Comparison of ENCODE assay signal across 8 cellular contexts in the genomic region with DNA sequence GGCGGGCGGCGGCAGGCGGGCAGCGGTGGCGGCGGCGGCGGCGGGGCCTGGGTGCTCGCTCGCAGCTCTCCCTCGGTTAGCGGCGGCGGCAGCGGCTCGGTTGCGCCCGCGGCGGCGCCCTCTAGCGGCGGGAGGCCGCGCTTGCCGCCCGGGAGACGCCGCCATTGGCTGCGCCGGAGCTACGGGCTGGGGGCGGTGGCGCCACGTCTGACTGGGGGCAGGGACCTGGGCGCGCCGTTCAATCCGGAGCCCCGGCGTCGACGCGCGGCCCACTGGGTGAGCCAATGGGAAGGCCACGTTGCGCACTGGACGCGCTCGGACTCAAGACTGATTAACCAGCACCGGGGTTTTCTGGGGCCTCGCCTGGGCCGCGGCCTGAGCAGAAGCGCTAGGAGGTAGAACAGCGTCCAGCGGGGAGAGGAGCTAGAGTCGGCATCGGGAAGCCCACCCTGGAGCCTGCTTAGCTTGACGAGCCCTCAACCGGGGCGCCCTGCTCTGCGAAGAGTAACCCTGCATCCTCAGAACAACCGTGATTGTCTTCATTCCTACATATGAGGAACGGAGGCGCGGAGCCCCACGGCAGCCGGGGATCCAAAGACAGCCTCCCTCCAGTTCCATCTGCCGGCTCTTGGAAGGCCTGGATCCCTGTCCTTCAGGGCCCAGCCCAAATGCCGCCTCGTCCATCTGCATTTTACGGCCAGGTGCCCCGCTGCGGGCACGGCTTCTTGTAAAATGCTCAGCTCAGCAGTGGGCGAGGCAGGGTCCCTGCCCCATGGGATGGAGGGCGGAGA. TPM values are rescaled to one million over a fixed set of nuclear protein-coding genes. Genes with fewer than 3 reads are reported as not detected.
A peak's percentile ranks its signal among the peaks of the same experiment; 100 is the strongest.
DNase-seq lines count a peak whose midpoint lies in the region; ATAC-seq and TF ChIP-seq lines count a peak whose summit lies in the region.

Gene ZC3H7A, minus strand, starts transcription at position 93 of the 791 bp plus-strand sequence. CDS start 14,904 bp downstream, outside the sequence.

- peak within 1 kb of the TSS; percentile 87 for H2AK5ac ChIP-seq in IMR-90 (ENCODE audit: low read depth, low read length)

- H3K4me2 ChIP-seq in IMR-90 (ENCODE audit: low read depth, low read length) (peak within 1 kb of the TSS; percentile 94), OCI-LY7 (ENCODE audit: low read length) (peak within 1 kb of the TSS; percentile 97)

- peak within 1 kb of the TSS; percentile 98 for H2AK9ac ChIP-seq in IMR-90 (replicated peaks; ENCODE audit: low read depth, low read length, poor library complexity)

- peak within 1 kb of the TSS; percentile 95 for H3K27ac ChIP-seq in IMR-90 (ENCODE audit: insufficient read depth, low read length)
- H3K27ac ChIP-seq in OCI-LY7 (ENCODE audit: low read depth, low read length, poor library complexity, severe bottlenecking): peak within 1 kb of the TSS; percentile 79

- peak within 1 kb of the TSS; percentile 81 for H4K5ac ChIP-seq in IMR-90 (ENCODE audit: low read depth, low read length)

- no peaks in the 10 kb centered on the region for H3K27me3 ChIP-seq in IMR-90 (ENCODE audit: control insufficient read depth, insufficient read depth, low read length)

- TSS peak; percentile 67 for BruUV-seq in IMR-90 (replicated peaks; lab: Mats Ljungman, UMichigan)
- BruUV-seq in OCI-LY7 (replicated peaks; lab: Mats Ljungman, UMichigan): TSS peak; percentile 75

- dilution Hi-C loops in IMR-90 (cut with HindIII; ENCODE audit: low sequenced_read_pairs, unreplicated experiment): no loop called here

- H3K36me3 ChIP-seq in IMR-90 (ENCODE audit: control insufficient read depth, insufficient read depth, low read length) (peaks cover 3% of the 10 kb centered on the region), OCI-LY7 (ENCODE audit: insufficient read depth, low read length) (peaks cover 30% of the 10 kb centered on the region), mucosa of descending colon (ENCODE audit: low read depth) (no peaks in the 10 kb centered on the region)

- H3K9me2 ChIP-seq in OCI-LY7 (ENCODE audit: insufficient read depth, low read length): no peaks in the 10 kb centered on the region

- ATAC-seq in GM21526 (IDR thresholded peaks at IDR 0.05; ENCODE audit: low FRiP score, unreplicated experiment) (peak; percentile 79), IMR-90 (ENCODE audit: low read depth) (peak; percentile 95), mucosa of descending colon (peak; percentile 96)

- peaks cover 27% of the 10 kb centered on the region for H3K4me1 ChIP-seq in IMR-90 (ENCODE audit: control insufficient read depth, insufficient read depth, low read length)
- peaks cover 62% of the 10 kb centered on the region for H3K4me1 ChIP-seq in OCI-LY7 (ENCODE audit: insufficient read depth, low read length, poor library complexity, severe bottlenecking)
- H3K4me1 ChIP-seq in mucosa of descending colon (ENCODE audit: low read depth): peaks cover 37% of the 10 kb centered on the region

- peak within 1 kb of the TSS; percentile 70 for H2BK120ac ChIP-seq in IMR-90 (ENCODE audit: low read depth, low read length)

- peaks cover 68% of the 10 kb centered on the region for H3K79me2 ChIP-seq in OCI-LY7 (ENCODE audit: insufficient read depth, low read depth, low read length)

- no peaks in the 10 kb centered on the region for H3K9me3 ChIP-seq in IMR-90 (ENCODE audit: control insufficient read depth, insufficient read depth, low read length)
- H3K9me3 ChIP-seq in OCI-LY7 (ENCODE audit: low read length): no peaks in the 10 kb centered on the region
- no peaks in the 10 kb centered on the region for H3K9me3 ChIP-seq in mucosa of descending colon

- intact Hi-C loops in IMR-90 (cut with micrococcal nuclease) (no loop called here), OCI-LY7 (cut with micrococcal nuclease; ENCODE audit: unreplicated experiment) (loop anchor here (2.0 kb wide), 3 partner anchors 29 to 109 kb away; partner anchors contain the start of gene TXNDC11), mucosa of descending colon (cut with DNase I, micrococcal nuclease) (loop anchor here in 1 of 2 donors (5.0 kb wide), 1 partner anchor 55 kb away; the partner anchor contains the start of gene TXNDC11)

- peaks cover 25% of the 10 kb centered on the region for H3K9me1 ChIP-seq in IMR-90 (ENCODE audit: insufficient read depth, low read length)

- H4K91ac ChIP-seq in IMR-90 (ENCODE audit: insufficient read depth, low read depth, low read length): peak within 1 kb of the TSS; percentile 89

- H2AFZ ChIP-seq in IMR-90 (replicated peaks; ENCODE audit: low read length, poor library complexity) (peak within 1 kb of the TSS; percentile 90), OCI-LY7 (ENCODE audit: low read length) (peak within 1 kb of the TSS; percentile 25)

- peak within 1 kb of the TSS; percentile 46; the same call in 2 of the 3 replicates for H2BK15ac ChIP-seq in IMR-90 (ENCODE audit: low read depth, low read length)

- CTCF ChIA-PET in IMR-90 (lab: Yijun Ruan, JAX): interaction anchor here (0.6 to 1.6 kb wide), 12 partner anchors 10 to 258 kb away, joined by 3 to 12 read pairs (median 5); no protein-coding TSS in a partner anchor
- CTCF ChIA-PET in OCI-LY7 (lab: Charles Lee; ENCODE audit: unreplicated experiment): interaction anchor here (0.6 to 1.4 kb wide), 8 partner anchors 12 to 1054 kb away, joined by 3 to 7 read pairs (median 3); no protein-coding TSS in a partner anchor

- H3K14ac ChIP-seq in IMR-90 (replicated peaks; ENCODE audit: low read depth, low read length): peak within 1 kb of the TSS; percentile 96

- in situ Hi-C loops in IMR-90 (cut with MboI; ENCODE audit: low sequenced_read_pairs): no loop called here

- H2BK5ac ChIP-seq in IMR-90 (ENCODE audit: low read depth, low read length, poor library complexity, severe bottlenecking): peak within 1 kb of the TSS; percentile 83

- peak within 1 kb of the TSS; percentile 95 for H3K23ac ChIP-seq in IMR-90 (ENCODE audit: low read depth, low read length)

- WGBS in IMR-90 (ENCODE audit: extremely low coverage in 2 of 2, insufficient read length in 1 of 2), 2 experiments: 0% methylated on average over 37 of the region's 80 CpGs; no CpG with 5 or more reads in 1 of the 2 experiments

- peaks cover 20 to 79% of the 10 kb centered on the region in 2 experiments for H3K79me1 ChIP-seq in IMR-90 (ENCODE audit: low read depth in 1 of 2, low read length in 2 of 2)

- H3K9ac ChIP-seq in IMR-90 (ENCODE audit: low read depth, low read length): peak within 1 kb of the TSS; percentile 98

- peak; percentile 96 for TF ChIP-seq POLR2A in IMR-90 (IDR thresholded peaks at IDR 0.05; ENCODE audit: low read depth, low read length)

- H3K4me3 ChIP-seq in IMR-90 (ENCODE audit: insufficient read depth, low read depth, low read length) (peak within 1 kb of the TSS; percentile 73), OCI-LY7 (ENCODE audit: low read depth, low read length, poor library complexity, severe bottlenecking) (peak within 1 kb of the TSS; percentile 92), epithelial cell of esophagus (ENCODE audit: low read length) (peak within 1 kb of the TSS; percentile 94), mucosa of descending colon (peak within 1 kb of the TSS; percentile 80)

- H3K18ac ChIP-seq in IMR-90 (ENCODE audit: low read depth, low read length): peak within 1 kb of the TSS; percentile 71

- H3K4ac ChIP-seq in IMR-90 (ENCODE audit: low read depth, low read length): peak within 1 kb of the TSS; percentile 95

- peak within 1 kb of the TSS; percentile 83 for H3K56ac ChIP-seq in IMR-90 (ENCODE audit: extremely low read depth, insufficient read depth, low read length)

- DNase-seq in DMS114 treated with DMSO at 0.1 percent for 48 hours (lab: John Stamatoyannopoulos, UW; ENCODE audit: unreplicated experiment) (peak; percentile 90), IMR-90 (peak; percentile 97), OCI-LY7 (ENCODE audit: low spot score) (peak; percentile 98), activated T-cell treated with anti-CD3 and anti-CD28 coated beads for 24 hours (ENCODE audit: low read depth) (peak; percentile 90), epithelial cell of esophagus (ENCODE audit: low read depth) (peak; percentile 99), mucosa of descending colon (peak; percentile 96 to 99 (median 97))
- peak; percentile 88 for DNase-seq in stimulated activated CD8-positive, alpha-beta memory T cell treated with anti-CD3 and anti-CD28 coated beads, Interleukin-4, amount 100 ng/mL, for 24 hours (ENCODE audit: low read depth)

- POLR2A ChIA-PET in IMR-90 (lab: Charles Lee; ENCODE audit: unreplicated experiment): interaction anchor here (1.0 to 1.1 kb wide), 2 partner anchors 61 to 210 kb away, joined by 3 to 5 read pairs; no protein-coding TSS in a partner anchor
- POLR2A ChIA-PET in OCI-LY7 (lab: Charles Lee): interaction anchor here (0.5 to 2.5 kb wide), 15 partner anchors 9 to 299 kb away, joined by 3 to 17 read pairs (median 4); no protein-coding TSS in a partner anchor

- no peak within 1 kb of the TSS for H2BK20ac ChIP-seq in IMR-90 (ENCODE audit: low read depth, low read length)

- no peak for TF ChIP-seq RAD21 in IMR-90 (IDR thresholded peaks at IDR 0.05; ENCODE audit: low read length)

- H4K20me1 ChIP-seq in IMR-90 (ENCODE audit: insufficient read depth, low read length): peaks cover 37% of the 10 kb centered on the region
- peaks cover 26% of the 10 kb centered on the region for H4K20me1 ChIP-seq in OCI-LY7 (ENCODE audit: insufficient read depth, low read length)

- H4K8ac ChIP-seq in IMR-90 (ENCODE audit: low read depth in 2 of 2, low read length in 2 of 2): peak within 1 kb of the TSS; percentile 93 to 96

- TF ChIP-seq CTCF in IMR-90 (conservative IDR thresholded peaks at IDR 0.05; ENCODE audit: low read depth, low read length) (peak; percentile 83), OCI-LY7 (conservative IDR thresholded peaks at IDR 0.05; ENCODE audit: low read length) (peak; percentile 66), epithelial cell of esophagus (IDR thresholded peaks at IDR 0.05; ENCODE audit: insufficient read depth, low read depth, low read length, missing control alignments) (peak; percentile 19), mucosa of descending colon (IDR thresholded peaks at IDR 0.05) (peak; percentile 98)

TF ChIP-seq in IMR-90, 13 proteins besides CTCF, POLR2A, EP300 and RAD21 (continues in another document):
- no peak for TF ChIP-seq ELK1 (IDR thresholded peaks at IDR 0.05; ENCODE audit: borderline replicate concordance, low read depth, low read length)

RNA-seq across cellular contexts. Expression of gene ZC3H7A, which starts in this region (rescaled TPM):
- total RNA-seq in IMR-90 (2012; rRNA removed): 22.2 and 33.3 TPM in 2 replicates
- polyA plus RNA-seq in IMR-90 (2012; rRNA removed): 48.3 and 53.9 TPM in 2 replicates
- 11.5 and 30.5 TPM in 2 replicates for polyA plus RNA-seq in IMR-90 (2012; cell fraction: cytosol; rRNA removed)
- polyA plus RNA-seq in IMR-90 (2012; cell fraction: nucleus; rRNA removed; ENCODE audit: low replicate concordance): 11.4 and 92.1 TPM in 2 replicates
- 28.6 and 32.1 TPM in 2 replicates for total RNA-seq in OCI-LY7 (2014; rRNA removed; shearing (Covaris generic))
- total RNA-seq in OCI-LY7 (2022): 68.6 and 89.0 TPM in 2 replicates
- total RNA-seq in mucosa of descending colon: 10 to 100 TPM; 42.4 to 61.2 (median 59.0) TPM

Comparison
In these comparisons a context has a peak if more than half of its experiments do, and no peak if none do; other contexts are left out.
1. Peak in every context shown above with its lines: DNase-seq, ATAC-seq, H3K4me3 ChIP-seq and H3K27ac ChIP-seq.
2. CTCF ChIP-seq: peak in every context shown above with its lines; median percentile 98 in mucosa of descending colon; 83 in IMR-90; 66 in OCI-LY7; 19 in epithelial cell of esophagus.